Comparison of ENCODE assay signal across 13 cellular contexts in the genomic region with DNA sequence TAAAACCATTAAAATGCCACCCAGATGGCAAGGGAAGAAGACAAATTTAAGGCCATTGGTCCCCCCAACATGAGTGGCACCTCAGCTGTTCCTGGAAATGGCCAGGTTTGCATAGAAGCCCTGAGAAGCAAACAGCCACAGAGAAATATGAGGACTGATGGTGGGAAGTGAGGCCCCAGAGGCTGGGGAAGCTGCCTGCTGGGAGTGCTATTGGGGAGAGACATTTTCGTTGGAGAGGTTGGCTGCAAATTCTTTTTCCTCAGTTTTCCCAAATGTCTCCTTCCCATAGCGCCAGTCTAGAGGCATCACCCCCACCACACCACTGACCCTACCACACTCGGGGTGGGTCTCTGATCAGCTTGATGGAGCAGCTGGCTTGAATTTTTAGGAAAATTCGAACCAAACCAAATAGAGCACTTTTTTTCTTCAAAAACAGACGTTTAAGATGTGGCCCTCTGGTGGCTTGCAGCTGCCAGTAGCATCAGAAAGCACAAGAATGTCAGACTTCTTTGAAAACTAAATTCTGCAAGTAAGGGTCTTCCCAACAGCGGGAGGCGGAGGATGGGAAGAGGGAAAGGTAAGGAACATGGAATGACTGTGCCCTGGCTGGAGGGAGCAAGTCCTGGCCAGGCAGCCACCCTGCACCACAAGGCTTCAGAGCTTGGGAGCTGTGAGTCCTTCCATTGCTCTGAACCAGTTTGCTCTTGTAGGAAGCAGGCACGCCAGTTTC. TPM values are rescaled to one million over a fixed set of nuclear protein-coding genes. Genes with fewer than 3 reads are reported as not detected.
DNase-seq lines count a peak whose midpoint lies in the region; ATAC-seq, FAIRE-seq and TF ChIP-seq lines count a peak whose summit lies in the region.
"Had no signal": no experiment of that assay in that cellular context is flagged by ENCODE, and none has a peak within 500 bp of the region (broad histone marks: within the 10 kb centered on the region; RNA-seq: fewer than 3 reads in every experiment).

No MANE protein-coding gene starts in this region.

- CTCF ChIA-PET in HEK293 (lab: Yijun Ruan, JAX) = interaction anchor here (0.6 to 3.6 kb wide), 4 partner anchors 8 to 98 kb away, joined by 3 to 17 read pairs (median 4); no protein-coding TSS in a partner anchor
- CTCF ChIA-PET in activated CD4-positive, alpha-beta T cell treated with anti-CD3 and anti-CD28 coated beads, Interleukin-2, amount 10 ng/mL, durations not matched to agents 7 days and 5 days (lab: Charles Lee) = interaction anchor here (0.8 to 4.4 kb wide), 5 partner anchors 9 to 150 kb away, joined by 3 to 23 read pairs (median 3); no protein-coding TSS in a partner anchor

- H3K27me3 ChIP-seq in keratinocyte (ENCODE audit: control insufficient read depth, extremely low read depth, insufficient read depth, low read length) = no peaks in the 10 kb centered on the region

- dilution Hi-C loops in keratinocyte (cut with MboI; ENCODE audit: extremely low pct_ligation_motif_present, low sequenced_read_pairs) = loop anchor here (25.0 kb wide), 1 partner anchor 90 kb away; no protein-coding TSS in a partner anchor

- no peaks in the 10 kb centered on the region for H3K4me1 ChIP-seq in HEK293 (ENCODE audit: control insufficient read depth, insufficient read depth, low read length)
- H3K4me1 ChIP-seq in keratinocyte (ENCODE audit: control insufficient read depth, extremely low read depth, insufficient read depth, low read length) = peaks cover 37% of the 10 kb centered on the region

- H3K9me1 ChIP-seq in keratinocyte (ENCODE audit: control insufficient read depth, extremely low read depth, insufficient read depth, low read length) = no peaks in the 10 kb centered on the region

- H3K36me3 Mint-ChIP-seq in activated CD4-positive, alpha-beta T cell treated with anti-CD3 and anti-CD28 coated beads, Interleukin-2, amount 10 ng/mL, durations not matched to agents 7 days and 5 days (ENCODE audit: low read depth) = peaks cover 21% of the 10 kb centered on the region
- H3K36me3 Mint-ChIP-seq: activated naive CD4-positive, alpha-beta T cell treated with anti-CD3 and anti-CD28 coated beads, Interleukin-2, amount 50 U/mL, for 24 hours had no signal

- no peak overlapping the region for H3K4me3 Mint-ChIP-seq in activated CD4-positive, alpha-beta T cell treated with anti-CD3 and anti-CD28 coated beads, Interleukin-2, amount 10 ng/mL, durations not matched to agents 7 days and 5 days
- H3K4me3 Mint-ChIP-seq: activated naive CD4-positive, alpha-beta T cell treated with anti-CD3 and anti-CD28 coated beads, Interleukin-2, amount 50 U/mL, for 24 hours; stimulated activated naive B cell treated with anti-CD40 and anti-IgM and Interleukin-4, amounts not matched to agents 10 μg/mL and 1 μg/mL and 100 μg/mL, for 72 hours had no signal

- H3K27ac Mint-ChIP-seq in activated CD4-positive, alpha-beta T cell treated with anti-CD3 and anti-CD28 coated beads, Interleukin-2, amount 10 ng/mL, durations not matched to agents 7 days and 5 days = no peak overlapping the region
- H3K27ac Mint-ChIP-seq: activated naive CD4-positive, alpha-beta T cell treated with anti-CD3 and anti-CD28 coated beads, Interleukin-2, amount 50 U/mL, for 24 hours had no signal

- no peak overlapping the region for H3K4me3 ChIP-seq in AG09309 (ENCODE audit: control insufficient read depth, low read depth, low read length)
- H3K4me3 ChIP-seq in HEK293 (ENCODE audit: low read depth, low read length) = no peak overlapping the region
- H3K4me3 ChIP-seq in WI38 (ENCODE audit: low read depth, low read length) = no peak overlapping the region
- no peak overlapping the region for H3K4me3 ChIP-seq in keratinocyte (ENCODE audit: control insufficient read depth in 2 of 3, extremely low read depth in 1 of 3, insufficient read depth in 2 of 3, low read depth in 1 of 3, low read length in 3 of 3)

- H3K27me3 Mint-ChIP-seq in activated CD4-positive, alpha-beta T cell treated with anti-CD3 and anti-CD28 coated beads, Interleukin-2, amount 10 ng/mL, durations not matched to agents 7 days and 5 days = no peaks in the 10 kb centered on the region
- H3K27me3 Mint-ChIP-seq: activated naive CD4-positive, alpha-beta T cell treated with anti-CD3 and anti-CD28 coated beads, Interleukin-2, amount 50 U/mL, for 24 hours; stimulated activated naive B cell treated with anti-CD40 and anti-IgM and Interleukin-4, amounts not matched to agents 10 μg/mL and 1 μg/mL and 100 μg/mL, for 72 hours had no signal

- DNase-seq in AG09309 (ENCODE audit: low read depth) = no peak
- no peak for DNase-seq in keratinocyte (ENCODE audit: low read depth, low spot score)
- DNase-seq in NCI-H2081 treated with DMSO at 0.1 percent for 48 hours (lab: John Stamatoyannopoulos, UW) = no peak
- DNase-seq in activated CD4-positive, alpha-beta T cell treated with anti-CD3 and anti-CD28 coated beads, Interleukin-2, amount 10 ng/mL, durations not matched to agents 7 days and 5 days = no peak
- DNase-seq in GOT3 (lab: John Stamatoyannopoulos, UW) = no peak
- DNase-seq: stimulated activated naive B cell treated with anti-CD40 and anti-IgM and Interleukin-4, amounts not matched to agents 10 μg/mL and 1 μg/mL and 100 μg/mL, for 72 hours had no signal

- H3K9ac ChIP-seq in keratinocyte (ENCODE audit: control insufficient read depth, extremely low read depth, insufficient read depth, low read length) = no peak overlapping the region

- H4K20me1 ChIP-seq in keratinocyte (ENCODE audit: control insufficient read depth, extremely low read depth, insufficient read depth, low read length) = no peaks in the 10 kb centered on the region

- no peak for ATAC-seq in GM21526 (IDR thresholded peaks at IDR 0.05; ENCODE audit: low FRiP score, unreplicated experiment)
- ATAC-seq: stimulated activated naive B cell treated with anti-CD40 and anti-IgM and Interleukin-4, amounts not matched to agents 10 μg/mL and 1 μg/mL and 100 μg/mL, for 72 hours had no signal

- FAIRE-seq in keratinocyte (lab: Jason Lieb, UNC) = no peak
- FAIRE-seq: H54 had no signal

- no peak overlapping the region for H3K4me2 ChIP-seq in keratinocyte (ENCODE audit: control insufficient read depth, extremely low read depth, insufficient read depth, low read depth, low read length)

- no peak overlapping the region for H2AFZ ChIP-seq in keratinocyte (ENCODE audit: control insufficient read depth, low read length)

- POLR2A ChIA-PET in HEK293 (lab: Yijun Ruan, JAX) = interaction anchor here (0.6 kb wide), 1 partner anchor 334 kb away, joined by 3 read pairs; no protein-coding TSS in a partner anchor
- POLR2A ChIA-PET in activated CD4-positive, alpha-beta T cell treated with anti-CD3 and anti-CD28 coated beads, Interleukin-2, amount 10 ng/mL, durations not matched to agents 7 days and 5 days (lab: Charles Lee) = no interaction called here

- H3K79me2 ChIP-seq in keratinocyte (ENCODE audit: control insufficient read depth, insufficient read depth, low read length) = no peaks in the 10 kb centered on the region

- peak; percentile 69 for TF ChIP-seq CTCF in AG09309 (IDR thresholded peaks at IDR 0.05; ENCODE audit: control insufficient read depth, insufficient read depth, low read depth, low read length, missing control alignments)
- TF ChIP-seq CTCF in HEK293 (tag by site-specific recombination; IDR thresholded peaks at IDR 0.05) = 0 out of 2 replicates have a peak, but pooled peaks have one; percentile 7
- peak; percentile 43 for TF ChIP-seq CTCF in WI38 (IDR thresholded peaks at IDR 0.05; ENCODE audit: low read depth, low read length)
- TF ChIP-seq CTCF in keratinocyte (optimal IDR thresholded peaks at IDR 0.05 in 1 of 3, IDR thresholded peaks at IDR 0.05 in 1 of 3, conservative IDR thresholded peaks at IDR 0.05 in 1 of 3; ENCODE audit: extremely low read depth in 1 of 3, insufficient read depth in 2 of 3, low read length in 3 of 3) = peak; percentile 0 to 38 (median 20)

- H3K27ac ChIP-seq in HEK293 (ENCODE audit: extremely low read depth, low read depth, low read length) (no peak overlapping the region), keratinocyte (ENCODE audit: control insufficient read depth, insufficient read depth, low read length) (no peak overlapping the region)

- peaks cover 12% of the 10 kb centered on the region for H3K9me3 Mint-ChIP-seq in activated CD4-positive, alpha-beta T cell treated with anti-CD3 and anti-CD28 coated beads, Interleukin-2, amount 10 ng/mL, durations not matched to agents 7 days and 5 days
- H3K9me3 Mint-ChIP-seq: activated naive CD4-positive, alpha-beta T cell treated with anti-CD3 and anti-CD28 coated beads, Interleukin-2, amount 50 U/mL, for 24 hours; stimulated activated naive B cell treated with anti-CD40 and anti-IgM and Interleukin-4, amounts not matched to agents 10 μg/mL and 1 μg/mL and 100 μg/mL, for 72 hours had no signal

- H3K36me3 ChIP-seq in HEK293 (ENCODE audit: control insufficient read depth in 2 of 2, insufficient read depth in 1 of 2, low read length in 2 of 2) (no peaks in the 10 kb centered on the region), keratinocyte (ENCODE audit: control insufficient read depth in 2 of 2, extremely low read depth in 1 of 2, insufficient read depth in 2 of 2, low read length in 2 of 2) (no peaks in the 10 kb centered on the region)

- no peaks in the 10 kb centered on the region for H3K9me3 ChIP-seq in HEK293 (ENCODE audit: control insufficient read depth, insufficient read depth, low read depth, low read length)
- no peaks in the 10 kb centered on the region for H3K9me3 ChIP-seq in keratinocyte (ENCODE audit: control insufficient read depth, low read depth, low read length)

- peaks cover 23% of the 10 kb centered on the region for H3K4me1 Mint-ChIP-seq in activated CD4-positive, alpha-beta T cell treated with anti-CD3 and anti-CD28 coated beads, Interleukin-2, amount 10 ng/mL, durations not matched to agents 7 days and 5 days

TF ChIP-seq in HEK293, 187 proteins besides CTCF, POLR2A, EP300 and RAD21 (continues in another document):
- TF ChIP-seq SCRT1 (tag by site-specific recombination; IDR thresholded peaks at IDR 0.05; ENCODE audit: borderline replicate concordance) (no peak), ZNF423 (tag by site-specific recombination; IDR thresholded peaks at IDR 0.05) (no peak), ZNF48 (tag by site-specific recombination; IDR thresholded peaks at IDR 0.05) (no peak), ZNF76 (tag by site-specific recombination; IDR thresholded peaks at IDR 0.05; ENCODE audit: borderline replicate concordance, low read depth) (no peak), ZNF501 (tag by site-specific recombination; IDR thresholded peaks at IDR 0.05) (no peak)

RNA-seq across cellular contexts. Expression of gene SLC12A3, which starts 13.2 kb away (rescaled TPM):
- 0.01 TPM in 1 of 3 replicates, not detected in the others for polyA plus RNA-seq in keratinocyte
- not detected for polyA plus RNA-seq in keratinocyte (2011; ENCODE audit: low read depth)
- 0.13 TPM in 1 of 2 replicates, not detected in the other for polyA plus RNA-seq in keratinocyte (2011; cell fraction: cytosol; rRNA removed)
- polyA plus RNA-seq in keratinocyte (2011; cell fraction: nucleus; rRNA removed) = not detected in 2 replicates
- polyA plus RNA-seq in keratinocyte (2012; ENCODE audit: low replicate concordance) = not detected in 2 replicates
- polyA minus RNA-seq in keratinocyte = 0.07 to 0.49 TPM in 2 of 3 replicates, not detected in the other
- polyA minus RNA-seq in keratinocyte (2011; cell fraction: cytosol; rRNA and poly(A)+ RNA removed) = 1.7 TPM
- 0.21 and 0.31 TPM in 2 replicates for polyA minus RNA-seq in keratinocyte (2011; cell fraction: nucleus; rRNA and poly(A)+ RNA removed)
- not detected for total RNA-seq in activated CD4-positive, alpha-beta T cell treated with anti-CD3 and anti-CD28 coated beads, Interleukin-2, amount 10 ng/mL, durations not matched to agents 7 days and 5 days
- total RNA-seq: Daoy, pulmonary artery endothelial cell had no signal

Comparison
In these comparisons a context has a peak if more than half of its experiments do, and no peak if none do; other contexts are left out.
1. CTCF ChIP-seq: peak in every context shown above with its lines; median percentile 69 in AG09309; 43 in WI38; 20 in keratinocyte; 7 in HEK293.